Comparison of ENCODE assay signal across 1 cellular context in genomic region chr14:73741876-73742519, GRCh38.
TF ChIP-seq lines count a peak whose summit lies in the region.

No MANE protein-coding gene starts in this region.

TF ChIP-seq in GM23338, 12 proteins besides CTCF, POLR2A, EP300 and RAD21 (continued from another document):
- TF ChIP-seq, protein P1, sequence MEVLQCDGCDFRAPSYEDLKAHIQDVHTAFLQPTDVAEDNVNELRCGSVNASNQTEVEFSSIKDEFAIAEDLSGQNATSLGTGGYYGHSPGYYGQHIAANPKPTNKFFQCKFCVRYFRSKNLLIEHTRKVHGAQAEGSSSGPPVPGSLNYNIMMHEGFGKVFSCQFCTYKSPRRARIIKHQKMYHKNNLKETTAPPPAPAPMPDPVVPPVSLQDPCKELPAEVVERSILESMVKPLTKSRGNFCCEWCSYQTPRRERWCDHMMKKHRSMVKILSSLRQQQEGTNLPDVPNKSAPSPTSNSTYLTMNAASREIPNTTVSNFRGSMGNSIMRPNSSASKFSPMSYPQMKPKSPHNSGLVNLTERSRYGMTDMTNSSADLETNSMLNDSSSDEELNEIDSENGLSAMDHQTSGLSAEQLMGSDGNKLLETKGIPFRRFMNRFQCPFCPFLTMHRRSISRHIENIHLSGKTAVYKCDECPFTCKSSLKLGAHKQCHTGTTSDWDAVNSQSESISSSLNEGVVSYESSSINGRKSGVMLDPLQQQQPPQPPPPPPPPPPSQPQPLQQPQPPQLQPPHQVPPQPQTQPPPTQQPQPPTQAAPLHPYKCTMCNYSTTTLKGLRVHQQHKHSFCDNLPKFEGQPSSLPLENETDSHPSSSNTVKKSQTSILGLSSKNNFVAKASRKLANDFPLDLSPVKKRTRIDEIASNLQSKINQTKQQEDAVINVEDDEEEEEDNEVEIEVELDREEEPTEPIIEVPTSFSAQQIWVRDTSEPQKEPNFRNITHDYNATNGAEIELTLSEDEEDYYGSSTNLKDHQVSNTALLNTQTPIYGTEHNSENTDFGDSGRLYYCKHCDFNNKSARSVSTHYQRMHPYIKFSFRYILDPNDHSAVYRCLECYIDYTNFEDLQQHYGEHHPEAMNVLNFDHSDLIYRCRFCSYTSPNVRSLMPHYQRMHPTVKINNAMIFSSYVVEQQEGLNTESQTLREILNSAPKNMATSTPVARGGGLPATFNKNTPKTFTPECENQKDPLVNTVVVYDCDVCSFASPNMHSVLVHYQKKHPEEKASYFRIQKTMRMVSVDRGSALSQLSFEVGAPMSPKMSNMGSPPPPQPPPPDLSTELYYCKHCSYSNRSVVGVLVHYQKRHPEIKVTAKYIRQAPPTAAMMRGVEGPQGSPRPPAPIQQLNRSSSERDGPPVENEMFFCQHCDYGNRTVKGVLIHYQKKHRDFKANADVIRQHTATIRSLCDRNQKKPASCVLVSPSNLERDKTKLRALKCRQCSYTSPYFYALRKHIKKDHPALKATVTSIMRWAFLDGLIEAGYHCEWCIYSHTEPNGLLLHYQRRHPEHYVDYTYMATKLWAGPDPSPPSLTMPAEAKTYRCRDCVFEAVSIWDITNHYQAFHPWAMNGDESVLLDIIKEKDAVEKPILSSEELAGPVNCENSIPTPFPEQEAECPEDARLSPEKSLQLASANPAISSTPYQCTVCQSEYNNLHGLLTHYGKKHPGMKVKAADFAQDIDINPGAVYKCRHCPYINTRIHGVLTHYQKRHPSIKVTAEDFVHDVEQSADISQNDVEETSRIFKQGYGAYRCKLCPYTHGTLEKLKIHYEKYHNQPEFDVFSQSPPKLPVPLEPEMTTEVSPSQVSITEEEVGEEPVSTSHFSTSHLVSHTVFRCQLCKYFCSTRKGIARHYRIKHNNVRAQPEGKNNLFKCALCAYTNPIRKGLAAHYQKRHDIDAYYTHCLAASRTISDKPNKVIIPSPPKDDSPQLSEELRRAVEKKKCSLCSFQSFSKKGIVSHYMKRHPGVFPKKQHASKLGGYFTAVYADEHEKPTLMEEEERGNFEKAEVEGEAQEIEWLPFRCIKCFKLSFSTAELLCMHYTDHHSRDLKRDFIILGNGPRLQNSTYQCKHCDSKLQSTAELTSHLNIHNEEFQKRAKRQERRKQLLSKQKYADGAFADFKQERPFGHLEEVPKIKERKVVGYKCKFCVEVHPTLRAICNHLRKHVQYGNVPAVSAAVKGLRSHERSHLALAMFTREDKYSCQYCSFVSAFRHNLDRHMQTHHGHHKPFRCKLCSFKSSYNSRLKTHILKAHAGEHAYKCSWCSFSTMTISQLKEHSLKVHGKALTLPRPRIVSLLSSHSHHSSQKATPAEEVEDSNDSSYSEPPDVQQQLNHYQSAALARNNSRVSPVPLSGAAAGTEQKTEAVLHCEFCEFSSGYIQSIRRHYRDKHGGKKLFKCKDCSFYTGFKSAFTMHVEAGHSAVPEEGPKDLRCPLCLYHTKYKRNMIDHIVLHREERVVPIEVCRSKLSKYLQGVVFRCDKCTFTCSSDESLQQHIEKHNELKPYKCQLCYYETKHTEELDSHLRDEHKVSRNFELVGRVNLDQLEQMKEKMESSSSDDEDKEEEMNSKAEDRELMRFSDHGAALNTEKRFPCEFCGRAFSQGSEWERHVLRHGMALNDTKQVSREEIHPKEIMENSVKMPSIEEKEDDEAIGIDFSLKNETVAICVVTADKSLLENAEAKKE (CRISPR knock-in tag; IDR thresholded peaks at IDR 0.05), result no peak
- TF ChIP-seq ZNF331 (CRISPR knock-in tag; IDR thresholded peaks at IDR 0.05; ENCODE audit: low read depth), result no peak
- no peak for TF ChIP-seq CREB1 (CRISPR knock-in tag; IDR thresholded peaks at IDR 0.05; ENCODE audit: low read depth)
- TF ChIP-seq EZH2phosphoT487 (IDR thresholded peaks at IDR 0.05; ENCODE audit: unreplicated experiment), result no peak
- no peak for TF ChIP-seq STAT1 (IDR thresholded peaks at IDR 0.05; ENCODE audit: unreplicated experiment)
- TF ChIP-seq NANOG (IDR thresholded peaks at IDR 0.05; ENCODE audit: borderline replicate concordance), result no peak
- no peak for TF ChIP-seq ZNF114 (CRISPR knock-in tag; IDR thresholded peaks at IDR 0.05)
- no peak for TF ChIP-seq REST (IDR thresholded peaks at IDR 0.05; ENCODE audit: unreplicated experiment)
- TF ChIP-seq POLR2AphosphoS5 (IDR thresholded peaks at IDR 0.05; ENCODE audit: low read depth), result no peak
- no peak for TF ChIP-seq JUNB (IDR thresholded peaks at IDR 0.05; ENCODE audit: unreplicated experiment)
